ENCODE assay signal across 8 cellular contexts in genomic region chr7:118153551-118154177, GRCh38.
A peak's percentile ranks its signal among the peaks of the same experiment; 100 is the strongest.
DNase-seq lines count a peak whose midpoint lies in the region; ATAC-seq and TF ChIP-seq lines count a peak whose summit lies in the region.

No MANE protein-coding gene starts in this region.

- TF ChIP-seq CTCF in RWPE1 (conservative IDR thresholded peaks at IDR 0.05; ENCODE audit: low read depth) (peak; percentile 69), epithelial cell of esophagus (IDR thresholded peaks at IDR 0.05; ENCODE audit: insufficient read depth, low read depth, low read length, missing control alignments) (peak; percentile 59), neutrophil (IDR thresholded peaks at IDR 0.05) (peak; percentile 68)

- DNase-seq in stimulated activated CD4-positive, alpha-beta T cell treated with anti-CD3 and anti-CD28 coated beads, Interleukin-4, amount 100 ng/mL, for 24 hours: peak; percentile 33
- DNase-seq in stimulated activated CD4-positive, alpha-beta T cell treated with anti-CD3 and anti-CD28 coated beads, Interleukin-12 subunit alpha, Interleukin-12 subunit beta, amount 100 ng/mL, for 4 hours: no peak
- DNase-seq in RWPE1 (ENCODE audit: low spot score) (peak; percentile 34), epithelial cell of esophagus (ENCODE audit: low read depth) (peak; percentile 57), T1000 (lab: John Stamatoyannopoulos, UW) (no peak), NCI-H1105 treated with DMSO at 0.1 percent for 48 hours (lab: John Stamatoyannopoulos, UW) (no peak)

- CTCF ChIA-PET in RWPE1 (lab: Yijun Ruan, JAX): interaction anchor here (0.6 to 1.1 kb wide), 8 partner anchors 150 to 694 kb away, joined by 3 to 9 read pairs (median 4); no protein-coding TSS in a partner anchor

- H3K36me3 ChIP-seq in neutrophil: no peaks in the 10 kb centered on the region

- H3K9me3 ChIP-seq in neutrophil: no peaks in the 10 kb centered on the region

- POLR2A ChIA-PET in RWPE1 (lab: Yijun Ruan, JAX; ENCODE audit: low non-redundant PET): no interaction called here

- peaks cover 19% of the 10 kb centered on the region for H3K27me3 ChIP-seq in neutrophil

- H3K4me3 ChIP-seq in epithelial cell of esophagus (ENCODE audit: low read length) (no peak overlapping the region), neutrophil (ENCODE audit: low read depth in 1 of 2, low read length in 1 of 2) (no peak overlapping the region)

- ATAC-seq in HG03520 (IDR thresholded peaks at IDR 0.05; ENCODE audit: unreplicated experiment): peak; percentile 56

- no peaks in the 10 kb centered on the region for H3K4me1 ChIP-seq in neutrophil (ENCODE audit: control insufficient read depth in 1 of 2, insufficient read depth in 1 of 2, low read depth in 1 of 2, low read length in 1 of 2)

- no peak overlapping the region for H3K27ac ChIP-seq in RWPE1
- no peak overlapping the region for H3K27ac ChIP-seq in neutrophil

Comparison
In these comparisons a context has a peak if more than half of its experiments do, and no peak if none do; other contexts are left out.
1. DNase-seq: peak in stimulated activated CD4-positive, alpha-beta T cell treated with anti-CD3 and anti-CD28 coated beads, Interleukin-4, amount 100 ng/mL, for 24 hours (single experiment), RWPE1 (single experiment) and epithelial cell of esophagus (single experiment); none in stimulated activated CD4-positive, alpha-beta T cell treated with anti-CD3 and anti-CD28 coated beads, Interleukin-12 subunit alpha, Interleukin-12 subunit beta, amount 100 ng/mL, for 4 hours (single experiment), T1000 (single experiment) and NCI-H1105 treated with DMSO at 0.1 percent for 48 hours (single experiment).
2. Peak in every context shown above with its lines, with median percentiles within 50 percentile points of each other: CTCF ChIP-seq.